In genomic region chr5:111143910-111144309, GRCh38 we compare ENCODE assay signal across 11 cellular contexts. TPM values are rescaled to one million over a fixed set of nuclear protein-coding genes. Genes with fewer than 3 reads are reported as not detected.
DNase-seq lines count a peak whose midpoint lies in the region; ATAC-seq and TF ChIP-seq lines count a peak whose summit lies in the region.
"Had no signal": no experiment of that assay in that cellular context is flagged by ENCODE, and none has a peak within 500 bp of the region (broad histone marks: within the 10 kb centered on the region; RNA-seq: fewer than 3 reads in every experiment).

No MANE protein-coding gene starts in this region.

- no peaks in the 10 kb centered on the region for H3K36me3 ChIP-seq in A673 (ENCODE audit: insufficient read depth, low read length, poor library complexity, severe bottlenecking)

- H3K27ac Mint-ChIP-seq in activated CD8-positive, alpha-beta T cell treated with anti-CD3 and anti-CD28 coated beads for 36 hours = no peak overlapping the region

- peaks cover 10% of the 10 kb centered on the region for H3K4me1 Mint-ChIP-seq in activated CD8-positive, alpha-beta T cell treated with anti-CD3 and anti-CD28 coated beads for 36 hours (ENCODE audit: low read depth)
- H3K4me1 Mint-ChIP-seq: CD4-positive, CD25-positive, alpha-beta regulatory T cell; neural crest cell had no signal

- intact Hi-C loops in A673 (cut with micrococcal nuclease; ENCODE audit: unreplicated experiment) = no loop called here
- intact Hi-C loops in activated CD8-positive, alpha-beta T cell treated with anti-CD3 and anti-CD28 coated beads for 36 hours (cut with micrococcal nuclease) = no loop called here

- ATAC-seq in GM19455 (IDR thresholded peaks at IDR 0.05; ENCODE audit: unreplicated experiment) (peak; percentile 47), HG03520 (IDR thresholded peaks at IDR 0.05; ENCODE audit: unreplicated experiment) (peak; percentile 40)
- no peak for ATAC-seq in activated CD8-positive, alpha-beta T cell treated with anti-CD3 and anti-CD28 coated beads for 36 hours

- H3K9me3 Mint-ChIP-seq in activated CD8-positive, alpha-beta T cell treated with anti-CD3 and anti-CD28 coated beads for 36 hours = no peaks in the 10 kb centered on the region

- peaks cover 4% of the 10 kb centered on the region for H3K27me3 ChIP-seq in A673 (replicated peaks; ENCODE audit: insufficient read depth, low read depth, low read length, poor library complexity)

- no peak overlapping the region for H3K4me3 Mint-ChIP-seq in activated CD8-positive, alpha-beta T cell treated with anti-CD3 and anti-CD28 coated beads for 36 hours
- H3K4me3 Mint-ChIP-seq: CD4-positive, CD25-positive, alpha-beta regulatory T cell; neural crest cell had no signal

- POLR2A ChIA-PET in A673 (lab: Charles Lee; ENCODE audit: low non-redundant PET) = no interaction called here
- POLR2A ChIA-PET in activated CD8-positive, alpha-beta T cell treated with anti-CD3 and anti-CD28 coated beads for 36 hours (lab: Charles Lee) = no interaction called here

- no TSS peak for BruUV-seq in A673 (replicated peaks; lab: Mats Ljungman, UMichigan)

- DNase-seq in A673 (ENCODE audit: low spot score) (peak; percentile 67), fibroblast of gingiva (ENCODE audit: low read depth) (peak; percentile 96), mesenteric fat pad (ENCODE audit: low spot score) (no peak), HK-2 (ENCODE audit: unreplicated experiment) (no peak)
- no peak for DNase-seq in stimulated activated CD4-positive, alpha-beta T cell treated with anti-CD3 and anti-CD28 coated beads, Interleukin-4, amount 100 ng/mL, for 24 hours
- no peak for DNase-seq in activated CD8-positive, alpha-beta T cell treated with anti-CD3 and anti-CD28 coated beads for 36 hours
- DNase-seq: NCI-H510A had no signal

- H3K4me1 ChIP-seq in A673 (ENCODE audit: insufficient read depth, low read length, poor library complexity, severe bottlenecking) = no peaks in the 10 kb centered on the region

- H3K27me3 Mint-ChIP-seq in activated CD8-positive, alpha-beta T cell treated with anti-CD3 and anti-CD28 coated beads for 36 hours = peaks cover 6% of the 10 kb centered on the region

- no peak overlapping the region for H3K27ac ChIP-seq in A673 (ENCODE audit: low read depth, low read length, poor library complexity, severe bottlenecking)

- H3K36me3 Mint-ChIP-seq in activated CD8-positive, alpha-beta T cell treated with anti-CD3 and anti-CD28 coated beads for 36 hours (ENCODE audit: low read depth) = no peaks in the 10 kb centered on the region
- H3K36me3 Mint-ChIP-seq: CD4-positive, CD25-positive, alpha-beta regulatory T cell had no signal

- CTCF ChIA-PET in A673 (lab: Charles Lee) = no interaction called here
- CTCF ChIA-PET in activated CD8-positive, alpha-beta T cell treated with anti-CD3 and anti-CD28 coated beads for 36 hours (lab: Charles Lee) = no interaction called here

- no peak overlapping the region for H3K4me3 ChIP-seq in A673 (ENCODE audit: low read depth, low read length, poor library complexity, severe bottlenecking)

- no peak for TF ChIP-seq CTCF in A673 (conservative IDR thresholded peaks at IDR 0.05; ENCODE audit: low read depth, low read length)
- no peak for TF ChIP-seq CTCF in activated CD8-positive, alpha-beta T cell treated with anti-CD3 and anti-CD28 coated beads for 36 hours (IDR thresholded peaks at IDR 0.05)

- no peaks in the 10 kb centered on the region for H3K9me3 ChIP-seq in A673 (ENCODE audit: low read depth, low read length, poor library complexity, severe bottlenecking)

RNA-seq across cellular contexts. Expression of gene WDR36, which starts 51.8 kb away (rescaled TPM):
- total RNA-seq in A673 (2021) (32.4 and 33.0 TPM in 2 replicates), mesenteric fat pad (30.4 TPM)
- 10 to 100 TPM; 65.1 to 65.6 TPM for total RNA-seq in activated CD8-positive, alpha-beta T cell treated with anti-CD3 and anti-CD28 coated beads for 36 hours

Comparison
In these comparisons a context has a peak if more than half of its experiments do, and no peak if none do; other contexts are left out.
1. DNase-seq: peak in A673 (single experiment) and fibroblast of gingiva (single experiment); none in stimulated activated CD4-positive, alpha-beta T cell treated with anti-CD3 and anti-CD28 coated beads, Interleukin-4, amount 100 ng/mL, for 24 hours (single experiment), mesenteric fat pad (single experiment), activated CD8-positive, alpha-beta T cell treated with anti-CD3 and anti-CD28 coated beads for 36 hours (single experiment) and HK-2 (single experiment).